8 cellular contexts compared by ENCODE assay signal in the genomic region with DNA sequence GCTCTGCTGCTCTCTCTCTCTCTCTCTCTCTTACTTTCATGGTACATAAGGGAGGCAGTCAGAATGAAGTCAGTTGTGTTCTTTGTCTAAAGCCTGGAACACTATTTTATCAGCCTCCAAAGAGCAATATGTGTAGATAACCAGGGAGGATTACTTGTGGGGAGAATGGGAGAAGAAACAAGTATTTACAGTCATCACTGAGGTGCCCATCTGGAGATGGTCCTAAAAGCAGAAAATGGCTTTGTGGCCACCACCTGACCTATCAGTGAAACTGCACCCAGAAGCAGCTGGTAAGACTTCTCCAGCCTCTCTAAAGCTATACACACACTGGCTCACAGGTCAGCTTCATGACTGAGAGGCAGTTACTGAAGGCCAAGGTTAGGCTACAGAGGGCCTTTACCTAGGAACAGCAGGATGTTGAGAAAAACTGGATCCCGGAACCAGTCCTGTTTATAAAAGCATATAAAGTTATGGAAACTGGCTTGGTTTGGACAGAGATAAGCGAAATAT.
DNase-seq lines count a peak whose midpoint lies in the region; ATAC-seq and TF ChIP-seq lines count a peak whose summit lies in the region.

No MANE protein-coding gene starts in this region.

- peak; percentile 88 for ATAC-seq in GM19351 (IDR thresholded peaks at IDR 0.05; ENCODE audit: unreplicated experiment)
- peak; percentile 89 for ATAC-seq in HG03432 (IDR thresholded peaks at IDR 0.05; ENCODE audit: unreplicated experiment)

- peak in 2 of 6 experiments; percentile 17 to 43 for TF ChIP-seq CTCF in esophagus squamous epithelium (IDR thresholded peaks at IDR 0.05)
- TF ChIP-seq CTCF in osteoblast (IDR thresholded peaks at IDR 0.05; ENCODE audit: extremely low read depth, low read depth, low read length): peak; percentile 61

- peaks cover 24% of the 10 kb centered on the region for H3K79me2 ChIP-seq in osteoblast (ENCODE audit: insufficient read depth, low read length)

- H2AFZ ChIP-seq in osteoblast (ENCODE audit: low read length): no peak overlapping the region

- TF ChIP-seq POLR2A in esophagus squamous epithelium (IDR thresholded peaks at IDR 0.05): no peak

- H3K27me3 ChIP-seq in esophagus squamous epithelium (no peaks in the 10 kb centered on the region), osteoblast (ENCODE audit: insufficient read depth, low read length) (no peaks in the 10 kb centered on the region)

- H3K36me3 ChIP-seq in esophagus squamous epithelium (peaks cover 0 to 8% (median 0%) of the 10 kb centered on the region in 3 donors), osteoblast (ENCODE audit: insufficient read depth, low read length) (no peaks in the 10 kb centered on the region)

- 55 to 85% methylated on average over 2 of the region's 2 CpGs for WGBS in esophagus squamous epithelium, 2 donors

- DNase-seq in DMS 273 treated with DMSO at 0.1 percent for 48 hours (lab: John Stamatoyannopoulos, UW) (peak; percentile 84), RKO (ENCODE audit: low spot score) (peak; percentile 65), esophagus squamous epithelium (lab: John Stamatoyannopoulos, UW) (no peak), osteoblast (ENCODE audit: insufficient read length, low spot score, missing footprints) (no peak), CD1c-positive myeloid dendritic cell (ENCODE audit: extremely low spot score) (no peak)
- DNase-seq in stimulated activated naive CD4-positive, alpha-beta T cell treated with Interleukin-2 at 50 U/mL for 16 hours (lab: John Stamatoyannopoulos, UW): no peak

- peaks cover 5 to 52% (median 19%) of the 10 kb centered on the region in 3 donors for H3K4me1 ChIP-seq in esophagus squamous epithelium
- peaks cover 56% of the 10 kb centered on the region for H3K4me1 ChIP-seq in osteoblast (ENCODE audit: insufficient read depth, low read length)

- peak overlapping the region; percentile 27 for H3K4me2 ChIP-seq in osteoblast (ENCODE audit: insufficient read depth, low read length)

- peak overlapping the region in 3 of 4 donors; percentile 41 to 73 (median 67) for H3K27ac ChIP-seq in esophagus squamous epithelium
- H3K27ac ChIP-seq in osteoblast (ENCODE audit: low read depth, low read length): peak overlapping the region; percentile 82

- H3K9me3 ChIP-seq in esophagus squamous epithelium: no peaks in the 10 kb centered on the region
- no peaks in the 10 kb centered on the region for H3K9me3 ChIP-seq in osteoblast (ENCODE audit: low read depth, low read length)

- intact Hi-C loops in esophagus squamous epithelium (cut with DNase I): loop anchor here (10.0 kb wide), 1 partner anchor 100 kb away; no protein-coding TSS in a partner anchor

- H3K4me3 ChIP-seq in esophagus squamous epithelium: no peak overlapping the region
- H3K4me3 ChIP-seq in osteoblast (ENCODE audit: insufficient read depth, low read length): no peak overlapping the region

- no peaks in the 10 kb centered on the region for H4K20me1 ChIP-seq in osteoblast (ENCODE audit: insufficient read depth, low read length)

Comparison
In these comparisons a context has a peak if more than half of its experiments do, and no peak if none do; other contexts are left out.
1. DNase-seq: peak in DMS 273 treated with DMSO at 0.1 percent for 48 hours (single experiment) and RKO (single experiment); none in esophagus squamous epithelium (single experiment), osteoblast (single experiment), stimulated activated naive CD4-positive, alpha-beta T cell treated with Interleukin-2 at 50 U/mL for 16 hours (single experiment) and CD1c-positive myeloid dendritic cell (single experiment).